25 cellular contexts compared by ENCODE assay signal in genomic region chr9:114742947-114743346, GRCh38.
"Had no signal": no experiment of that assay in that cellular context is flagged by ENCODE, and none has a peak within 500 bp of the region (broad histone marks: within the 10 kb centered on the region; RNA-seq: fewer than 3 reads in every experiment).

No MANE protein-coding gene starts in this region.

- H3K4me1 ChIP-seq: body of pancreas, gastrocnemius medialis, left ventricle myocardium inferior, psoas muscle had no signal

- H3K27ac Mint-ChIP-seq: activated CD4-positive, alpha-beta T cell treated with anti-CD3 and anti-CD28 coated beads, Interleukin-2, amount 10 ng/mL, durations not matched to agents 24 days and 14 days; activated CD8-positive, alpha-beta T cell treated with anti-CD3 and anti-CD28 coated beads for 36 hours; activated T-helper 2 cell treated with anti-CD3 and anti-CD28 coated beads, Interferon-gamma antibody, Interleukin-2, Interleukin-4, amounts not matched to agents 10 μg/mL and 5 μg/mL and 100 μg/mL, durations not matched to agents 14 hours and 24 hours and 36 hours; memory B cell; naive B cell; stimulated activated naive CD8-positive, alpha-beta T cell treated with anti-CD3 and anti-CD28 coated beads, Interleukin-15, amount 100 ng/mL, for 72 hours had no signal

- DNase-seq: activated CD4-positive, alpha-beta T cell treated with anti-CD3 and anti-CD28 coated beads, Interleukin-2, amount 10 ng/mL, durations not matched to agents 24 days and 14 days; activated CD8-positive, alpha-beta T cell treated with anti-CD3 and anti-CD28 coated beads for 36 hours; activated naive CD4-positive, alpha-beta T cell treated with Interleukin-2 at 50 U/mL for 16 hours; activated naive CD8-positive, alpha-beta T cell treated with anti-CD3 and anti-CD28 coated beads, Interleukin-2, amount 10 ng/mL, durations not matched to agents 7 days and 5 days; activated T-cell treated with anti-CD3 and anti-CD28 coated beads, Interleukin-2, amount 50 U/mL, for 1 hour; body of pancreas; central memory CD4-positive, alpha-beta T cell; dorsolateral prefrontal cortex; gastrocnemius medialis; head of caudate nucleus; kidney; left ventricle myocardium inferior; mucosa of descending colon; naive B cell; ovary; psoas muscle; right cardiac atrium; small intestine; stimulated activated CD4-positive, alpha-beta T cell treated with anti-CD3 and anti-CD28 coated beads, Interleukin-15, amount 100 ng/mL, for 24 hours; stimulated activated CD4-positive, alpha-beta T cell treated with anti-CD3 and anti-CD28 coated beads, Interleukin-2, amount 100 ng/mL, for 48 hours; stimulated activated naive CD8-positive, alpha-beta T cell treated with anti-CD3 and anti-CD28 coated beads, Interleukin-15, amount 100 ng/mL, for 72 hours; T-helper 9 cell had no signal

- H3K27me3 ChIP-seq: body of pancreas, dorsolateral prefrontal cortex, gastrocnemius medialis, ovary had no signal

- H3K36me3 ChIP-seq: gastrocnemius medialis, left ventricle myocardium inferior, ovary had no signal

- ATAC-seq: activated CD8-positive, alpha-beta T cell treated with anti-CD3 and anti-CD28 coated beads for 36 hours; body of pancreas; gastrocnemius medialis; mucosa of descending colon; psoas muscle; right cardiac atrium; stimulated activated naive CD8-positive, alpha-beta T cell treated with anti-CD3 and anti-CD28 coated beads, Interleukin-15, amount 100 ng/mL, for 72 hours had no signal

- H3K9me3 Mint-ChIP-seq: activated CD4-positive, alpha-beta T cell treated with anti-CD3 and anti-CD28 coated beads, Interleukin-2, amount 10 ng/mL, durations not matched to agents 24 days and 14 days; activated T-helper 2 cell treated with anti-CD3 and anti-CD28 coated beads, Interferon-gamma antibody, Interleukin-2, Interleukin-4, amounts not matched to agents 10 μg/mL and 5 μg/mL and 100 μg/mL, durations not matched to agents 14 hours and 24 hours and 36 hours; memory B cell; naive B cell; neural crest cell had no signal

- H3K4me3 ChIP-seq: body of pancreas, dorsolateral prefrontal cortex, gastrocnemius medialis, left ventricle myocardium inferior, mucosa of descending colon, ovary, psoas muscle had no signal

- H3K4me3 Mint-ChIP-seq: activated CD4-positive, alpha-beta T cell treated with anti-CD3 and anti-CD28 coated beads, Interleukin-2, amount 10 ng/mL, durations not matched to agents 24 days and 14 days; activated CD8-positive, alpha-beta T cell treated with anti-CD3 and anti-CD28 coated beads for 36 hours; activated naive CD8-positive, alpha-beta T cell treated with anti-CD3 and anti-CD28 coated beads, Interleukin-2, amount 10 ng/mL, durations not matched to agents 7 days and 5 days; memory B cell; naive B cell; neural crest cell; stimulated activated naive CD8-positive, alpha-beta T cell treated with anti-CD3 and anti-CD28 coated beads, Interleukin-15, amount 100 ng/mL, for 72 hours had no signal

- H3K9me3 ChIP-seq: body of pancreas, gastrocnemius medialis, left ventricle myocardium inferior, mucosa of descending colon, ovary, psoas muscle had no signal

- H3K36me3 Mint-ChIP-seq: memory B cell, naive B cell had no signal

- H3K27ac ChIP-seq: body of pancreas, dorsolateral prefrontal cortex, gastrocnemius medialis, left ventricle myocardium inferior, ovary, psoas muscle had no signal

- H3K27me3 Mint-ChIP-seq: activated CD4-positive, alpha-beta T cell treated with anti-CD3 and anti-CD28 coated beads, Interleukin-2, amount 10 ng/mL, durations not matched to agents 24 days and 14 days; activated CD8-positive, alpha-beta T cell treated with anti-CD3 and anti-CD28 coated beads for 36 hours; activated naive CD8-positive, alpha-beta T cell treated with anti-CD3 and anti-CD28 coated beads, Interleukin-2, amount 10 ng/mL, durations not matched to agents 7 days and 5 days; memory B cell; stimulated activated naive CD8-positive, alpha-beta T cell treated with anti-CD3 and anti-CD28 coated beads, Interleukin-15, amount 100 ng/mL, for 72 hours had no signal
